In genomic region chrX:53047228-53047627, GRCh38 we compare ENCODE assay signal across 12 cellular contexts.
DNase-seq lines count a peak whose midpoint lies in the region; ATAC-seq and TF ChIP-seq lines count a peak whose summit lies in the region.
"Had no signal": no experiment of that assay in that cellular context is flagged by ENCODE, and none has a peak within 500 bp of the region (broad histone marks: within the 10 kb centered on the region; RNA-seq: fewer than 3 reads in every experiment).

No MANE protein-coding gene starts in this region.

- no peaks in the 10 kb centered on the region for H3K36me3 ChIP-seq in brain microvascular endothelial cell (replicated peaks)

- H3K4me3 ChIP-seq in brain microvascular endothelial cell (ENCODE audit: low read depth, low read length): no peak overlapping the region

- H3K9me3 Mint-ChIP-seq in nephron progenitor cell: peaks cover 43% of the 10 kb centered on the region
- H3K9me3 Mint-ChIP-seq: activated CD4-positive, alpha-beta memory T cell treated with anti-CD3 and anti-CD28 coated beads for 36 hours; activated naive CD4-positive, alpha-beta T cell treated with anti-CD3 and anti-CD28 coated beads, Interleukin-2, amount 50 U/mL, for 72 hours; immature natural killer cell had no signal

- no peak for ATAC-seq in stimulated activated naive CD8-positive, alpha-beta T cell treated with anti-CD3 and anti-CD28 coated beads, Interleukin-15, Interleukin-2, amounts not matched to agents 100 U/mL and 50 U/mL, for 24 hours
- ATAC-seq in HG03432 (IDR thresholded peaks at IDR 0.05; ENCODE audit: unreplicated experiment): no peak
- ATAC-seq: activated naive CD4-positive, alpha-beta T cell treated with anti-CD3 and anti-CD28 coated beads, Interleukin-2, amount 50 U/mL, for 72 hours had no signal

- TF ChIP-seq CTCF in brain microvascular endothelial cell (IDR thresholded peaks at IDR 0.05; ENCODE audit: low read depth, low read length, missing control alignments) (peak; percentile 60), nephron progenitor cell (IDR thresholded peaks at IDR 0.05) (peak; percentile 16), GM10248 (IDR thresholded peaks at IDR 0.05; ENCODE audit: control extremely low read depth, extremely low read depth, low read depth, missing control alignments) (no peak)

- in situ Hi-C loops in KBM-7 (cut with MboI; ENCODE audit: low pct_unique_long_range_greater_than_20kb, low sequenced_read_pairs): no loop called here
- in situ Hi-C loops in brain microvascular endothelial cell (cut with HindIII; ENCODE audit: low pct_ligation_motif_present, low sequenced_read_pairs): no loop called here

- DNase-seq in NCI-H1092 treated with DMSO at 0.1 percent for 48 hours (lab: John Stamatoyannopoulos, UW) (peak; percentile 2), NCI-H1092 (lab: John Stamatoyannopoulos, UW) (no peak), KBM-7 (peak; percentile 3), brain microvascular endothelial cell (no peak), nephron progenitor cell (no peak), GM10248 (ENCODE audit: extremely low spot score) (no peak)
- no peak for DNase-seq in stimulated activated naive CD8-positive, alpha-beta T cell treated with anti-CD3 and anti-CD28 coated beads, Interleukin-15, Interleukin-2, amounts not matched to agents 100 U/mL and 50 U/mL, for 24 hours
- DNase-seq: activated CD4-positive, alpha-beta memory T cell treated with anti-CD3 and anti-CD28 coated beads for 36 hours; immature natural killer cell; NCI-H510A treated with DMSO at 0.1 percent for 48 hours had no signal

- no peaks in the 10 kb centered on the region for H3K27me3 ChIP-seq in brain microvascular endothelial cell (replicated peaks)

- CTCF ChIA-PET in GM10248 (lab: Yijun Ruan, JAX): no interaction called here

- peak overlapping the region; percentile 81 for H3K4me3 Mint-ChIP-seq in nephron progenitor cell
- H3K4me3 Mint-ChIP-seq: activated CD4-positive, alpha-beta memory T cell treated with anti-CD3 and anti-CD28 coated beads for 36 hours; immature natural killer cell had no signal

- peaks cover 3% of the 10 kb centered on the region for H3K27me3 Mint-ChIP-seq in nephron progenitor cell (ENCODE audit: low read depth, poor library complexity)

- H3K27ac ChIP-seq in brain microvascular endothelial cell: no peak overlapping the region

- H3K27ac Mint-ChIP-seq in nephron progenitor cell: no peak overlapping the region
- H3K27ac Mint-ChIP-seq: activated CD4-positive, alpha-beta memory T cell treated with anti-CD3 and anti-CD28 coated beads for 36 hours; activated naive CD4-positive, alpha-beta T cell treated with anti-CD3 and anti-CD28 coated beads, Interleukin-2, amount 50 U/mL, for 72 hours; immature natural killer cell had no signal

- H3K36me3 Mint-ChIP-seq in nephron progenitor cell (ENCODE audit: low read depth): no peaks in the 10 kb centered on the region
- H3K36me3 Mint-ChIP-seq: activated CD4-positive, alpha-beta memory T cell treated with anti-CD3 and anti-CD28 coated beads for 36 hours; activated naive CD4-positive, alpha-beta T cell treated with anti-CD3 and anti-CD28 coated beads, Interleukin-2, amount 50 U/mL, for 72 hours; immature natural killer cell had no signal

- peaks cover 16% of the 10 kb centered on the region for H3K4me1 Mint-ChIP-seq in nephron progenitor cell
- H3K4me1 Mint-ChIP-seq: immature natural killer cell had no signal

- POLR2A ChIA-PET in GM10248 (lab: Yijun Ruan, JAX): no interaction called here

Comparison
In these comparisons a context has a peak if more than half of its experiments do, and no peak if none do; other contexts are left out.
1. DNase-seq: peak in NCI-H1092 treated with DMSO at 0.1 percent for 48 hours (single experiment) and KBM-7 (single experiment); none in NCI-H1092 (single experiment), brain microvascular endothelial cell (single experiment), nephron progenitor cell (single experiment), stimulated activated naive CD8-positive, alpha-beta T cell treated with anti-CD3 and anti-CD28 coated beads, Interleukin-15, Interleukin-2, amounts not matched to agents 100 U/mL and 50 U/mL, for 24 hours (single experiment) and GM10248 (single experiment).